13 cellular contexts compared by ENCODE assay signal in the genomic region with DNA sequence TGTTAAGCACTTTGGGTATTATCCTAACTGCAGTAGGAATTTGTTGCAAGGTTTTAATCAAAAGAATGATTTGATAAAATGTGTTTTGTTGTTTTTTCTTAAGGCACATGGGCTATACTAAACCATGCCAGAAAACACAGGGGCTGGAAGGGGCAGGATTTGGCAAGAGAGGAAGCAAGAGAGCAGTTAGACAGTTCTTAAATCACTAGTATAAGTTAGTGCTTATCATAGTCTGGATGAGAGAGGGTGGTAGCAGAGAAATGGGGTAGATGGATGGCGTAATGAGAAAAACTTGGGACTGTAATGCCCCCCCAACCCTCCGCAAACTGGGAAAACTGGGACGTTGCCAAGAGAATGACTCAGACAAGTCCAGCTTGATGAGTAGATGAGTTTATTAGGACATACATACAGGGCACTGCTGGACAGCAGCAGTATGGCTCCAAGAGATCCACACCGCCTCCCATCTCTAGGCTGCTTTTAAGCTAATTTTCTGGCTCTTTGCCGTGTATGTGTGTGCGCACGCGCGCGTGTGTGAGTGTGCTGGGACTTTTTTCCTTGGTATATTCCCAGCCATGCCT.
DNase-seq lines count a peak whose midpoint lies in the region; ATAC-seq, FAIRE-seq and TF ChIP-seq lines count a peak whose summit lies in the region.
"Had no signal": no experiment of that assay in that cellular context is flagged by ENCODE, and none has a peak within 500 bp of the region (broad histone marks: within the 10 kb centered on the region; RNA-seq: fewer than 3 reads in every experiment).

No MANE protein-coding gene starts in this region.

- H3K4me3 ChIP-seq in MG63 (no peak overlapping the region), liver (ENCODE audit: low read depth in 1 of 3, low read length in 3 of 3) (no peak overlapping the region)

- TF ChIP-seq RAD21 in liver (IDR thresholded peaks at IDR 0.05), result no peak

- TF ChIP-seq CTCF in liver (IDR thresholded peaks at IDR 0.05; ENCODE audit: low read depth, low read length, missing input control), result no peak

- FAIRE-seq in GM12892 (lab: Jason Lieb, UNC), result no peak
- FAIRE-seq: small intestine had no signal

- no peak overlapping the region for H3K27ac ChIP-seq in liver (ENCODE audit: low read depth in 1 of 2, low read length in 2 of 2)

- H3K9me3 ChIP-seq in MG63 (no peaks in the 10 kb centered on the region), liver (ENCODE audit: control insufficient read depth in 4 of 4, low read length in 3 of 4) (no peaks in the 10 kb centered on the region)

- H3K27me3 ChIP-seq in MG63, result no peaks in the 10 kb centered on the region
- no peaks in the 10 kb centered on the region for H3K27me3 ChIP-seq in liver (ENCODE audit: control insufficient read depth in 4 of 4, insufficient read depth in 4 of 4, low read length in 3 of 4)

- DNase-seq in AG08395 (ENCODE audit: low spot score) (peak; percentile 5), MG63 (peak; percentile 28), dermis blood vessel endothelial cell (peak; percentile 74), T-helper 2 cell (no peak), GM12892 (ENCODE audit: insufficient read length) (no peak), 8988T (no peak)
- DNase-seq: activated CD8-positive, alpha-beta memory T cell treated with anti-CD3 and anti-CD28 coated beads, Interleukin-2, amount 50 U/mL, for 48 hours; H7; midbrain; NCI-H1048; small intestine had no signal

- no peaks in the 10 kb centered on the region for H3K36me3 ChIP-seq in MG63
- H3K36me3 ChIP-seq in liver (ENCODE audit: control insufficient read depth in 4 of 4, insufficient read depth in 3 of 4, low read depth in 1 of 4, low read length in 3 of 4), result peaks cover 0 to 4% (median 0%) of the 10 kb centered on the region in 4 donors

- TF ChIP-seq POLR2A in GM12892 (IDR thresholded peaks at IDR 0.05; ENCODE audit: low read depth, low read length), result no peak

- H3K9ac ChIP-seq in liver (ENCODE audit: low read depth in 1 of 2, low read length in 2 of 2), result no peak overlapping the region

- peaks cover 0 to 4% (median under 1%) of the 10 kb centered on the region in 4 donors for H3K4me1 ChIP-seq in liver (ENCODE audit: control insufficient read depth in 4 of 4, insufficient read depth in 4 of 4, low read length in 3 of 4)

- no peak for ATAC-seq in GM21529 (IDR thresholded peaks at IDR 0.05; ENCODE audit: unreplicated experiment)

- WGBS in liver, result 82% methylated on average over 10 of the region's 10 CpGs

TF ChIP-seq in liver, 16 proteins besides CTCF, POLR2A, EP300 and RAD21:
- TF ChIP-seq, protein P1, sequence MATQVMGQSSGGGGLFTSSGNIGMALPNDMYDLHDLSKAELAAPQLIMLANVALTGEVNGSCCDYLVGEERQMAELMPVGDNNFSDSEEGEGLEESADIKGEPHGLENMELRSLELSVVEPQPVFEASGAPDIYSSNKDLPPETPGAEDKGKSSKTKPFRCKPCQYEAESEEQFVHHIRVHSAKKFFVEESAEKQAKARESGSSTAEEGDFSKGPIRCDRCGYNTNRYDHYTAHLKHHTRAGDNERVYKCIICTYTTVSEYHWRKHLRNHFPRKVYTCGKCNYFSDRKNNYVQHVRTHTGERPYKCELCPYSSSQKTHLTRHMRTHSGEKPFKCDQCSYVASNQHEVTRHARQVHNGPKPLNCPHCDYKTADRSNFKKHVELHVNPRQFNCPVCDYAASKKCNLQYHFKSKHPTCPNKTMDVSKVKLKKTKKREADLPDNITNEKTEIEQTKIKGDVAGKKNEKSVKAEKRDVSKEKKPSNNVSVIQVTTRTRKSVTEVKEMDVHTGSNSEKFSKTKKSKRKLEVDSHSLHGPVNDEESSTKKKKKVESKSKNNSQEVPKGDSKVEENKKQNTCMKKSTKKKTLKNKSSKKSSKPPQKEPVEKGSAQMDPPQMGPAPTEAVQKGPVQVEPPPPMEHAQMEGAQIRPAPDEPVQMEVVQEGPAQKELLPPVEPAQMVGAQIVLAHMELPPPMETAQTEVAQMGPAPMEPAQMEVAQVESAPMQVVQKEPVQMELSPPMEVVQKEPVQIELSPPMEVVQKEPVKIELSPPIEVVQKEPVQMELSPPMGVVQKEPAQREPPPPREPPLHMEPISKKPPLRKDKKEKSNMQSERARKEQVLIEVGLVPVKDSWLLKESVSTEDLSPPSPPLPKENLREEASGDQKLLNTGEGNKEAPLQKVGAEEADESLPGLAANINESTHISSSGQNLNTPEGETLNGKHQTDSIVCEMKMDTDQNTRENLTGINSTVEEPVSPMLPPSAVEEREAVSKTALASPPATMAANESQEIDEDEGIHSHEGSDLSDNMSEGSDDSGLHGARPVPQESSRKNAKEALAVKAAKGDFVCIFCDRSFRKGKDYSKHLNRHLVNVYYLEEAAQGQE (IDR thresholded peaks at IDR 0.05), result peak; percentile 86
- no peak for TF ChIP-seq HNF4G (IDR thresholded peaks at IDR 0.05)

Comparison
In these comparisons a context has a peak if more than half of its experiments do, and no peak if none do; other contexts are left out.
1. DNase-seq: peak in AG08395 (single experiment), MG63 (single experiment) and dermis blood vessel endothelial cell (single experiment); none in T-helper 2 cell (0 of 5), GM12892 (single experiment) and 8988T (single experiment).